ENCODE assay signal across 18 cellular contexts in the genomic region with DNA sequence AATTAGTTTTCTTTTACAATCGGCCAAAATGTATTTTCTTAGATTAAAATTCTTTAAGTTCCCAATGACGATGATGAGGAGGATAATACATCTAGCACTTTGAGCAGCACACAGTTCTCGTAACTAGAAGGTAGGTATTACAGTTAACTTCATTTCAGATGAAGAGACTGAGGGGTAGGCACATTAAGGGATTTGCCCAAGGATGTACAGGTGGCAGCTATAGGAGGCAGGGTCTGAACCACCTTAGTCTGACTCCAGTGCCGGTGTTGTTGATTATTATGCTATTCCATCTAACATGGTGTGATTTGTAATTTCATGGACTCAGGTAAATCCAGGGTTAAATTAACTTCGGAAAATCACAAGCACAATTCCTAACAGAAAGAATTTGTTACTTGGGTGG. TPM values are rescaled to one million over a fixed set of nuclear protein-coding genes. Genes with fewer than 3 reads are reported as not detected.
DNase-seq lines count a peak whose midpoint lies in the region; ATAC-seq and TF ChIP-seq lines count a peak whose summit lies in the region.
"Had no signal": no experiment of that assay in that cellular context is flagged by ENCODE, and none has a peak within 500 bp of the region (broad histone marks: within the 10 kb centered on the region; RNA-seq: fewer than 3 reads in every experiment).

No MANE protein-coding gene starts in this region.

- H3K36me3 Mint-ChIP-seq in activated T-cell treated with anti-CD3 and anti-CD28 coated beads, Interleukin-2, amount 50 U/mL, for 72 hours (ENCODE audit: insufficient read depth in 2 of 2) = peaks cover 14 to 40% of the 10 kb centered on the region in 2 donors
- H3K36me3 Mint-ChIP-seq in activated naive CD8-positive, alpha-beta T cell = peaks cover 10% of the 10 kb centered on the region

- 89% methylated on average over 5 of the region's 5 CpGs for WGBS in suprapubic skin

- DNase-seq in activated T-cell treated with anti-CD3 and anti-CD28 coated beads, Interleukin-2, amount 50 U/mL, for 72 hours = no peak
- no peak for DNase-seq in activated T-cell treated with anti-CD3 and anti-CD28 coated beads, Interleukin-2, amount 50 U/mL, for 1 hour
- DNase-seq in Peyer's patch (no peak), suprapubic skin (ENCODE audit: low spot score in 2 of 2) (no peak), OCI-M1 (lab: John Stamatoyannopoulos, UW) (no peak)
- DNase-seq: HCEC 1CT, head of caudate nucleus, mammary epithelial cell, NCI-H1694 treated with DMSO at 0.1 percent for 48 hours had no signal

- H3K9me3 Mint-ChIP-seq in activated T-cell treated with anti-CD3 and anti-CD28 coated beads, Interleukin-2, amount 50 U/mL, for 72 hours = no peaks in the 10 kb centered on the region
- H3K9me3 Mint-ChIP-seq in activated naive CD8-positive, alpha-beta T cell (ENCODE audit: low read depth) = peaks cover 4% of the 10 kb centered on the region

- TF ChIP-seq POLR2A in Peyer's patch (IDR thresholded peaks at IDR 0.05) (no peak), suprapubic skin (IDR thresholded peaks at IDR 0.05) (no peak)

- H3K36me3 ChIP-seq in Peyer's patch (no peaks in the 10 kb centered on the region), suprapubic skin (no peaks in the 10 kb centered on the region)
- H3K36me3 ChIP-seq: breast epithelium, SJSA1 had no signal

- no peaks in the 10 kb centered on the region for H3K27me3 Mint-ChIP-seq in activated T-cell treated with anti-CD3 and anti-CD28 coated beads, Interleukin-2, amount 50 U/mL, for 72 hours (ENCODE audit: low read depth)
- no peaks in the 10 kb centered on the region for H3K27me3 Mint-ChIP-seq in activated naive CD8-positive, alpha-beta T cell

- H3K27ac ChIP-seq in Peyer's patch = peak overlapping the region; percentile 13 to 58 (median 44)
- no peak overlapping the region for H3K27ac ChIP-seq in suprapubic skin
- H3K27ac ChIP-seq: breast epithelium, SJSA1 had no signal

- no peak for TF ChIP-seq EP300 in suprapubic skin (IDR thresholded peaks at IDR 0.05)

- H3K4me1 Mint-ChIP-seq in activated T-cell treated with anti-CD3 and anti-CD28 coated beads, Interleukin-2, amount 50 U/mL, for 72 hours (ENCODE audit: low read depth) = peaks cover 54% of the 10 kb centered on the region
- H3K4me1 Mint-ChIP-seq in activated naive CD8-positive, alpha-beta T cell (ENCODE audit: low read depth) = peaks cover 68% of the 10 kb centered on the region

- no peaks in the 10 kb centered on the region for H3K27me3 ChIP-seq in Peyer's patch
- no peaks in the 10 kb centered on the region for H3K27me3 ChIP-seq in suprapubic skin
- H3K27me3 ChIP-seq: breast epithelium had no signal

- ATAC-seq in activated T-cell treated with anti-CD3 and anti-CD28 coated beads, Interleukin-2, amount 50 U/mL, for 72 hours (replicated peaks in 1 of 2) = no peak
- no peak for ATAC-seq in GM21367 (IDR thresholded peaks at IDR 0.05; ENCODE audit: unreplicated experiment)
- ATAC-seq in HG03571 (IDR thresholded peaks at IDR 0.05; ENCODE audit: unreplicated experiment) = no peak

- TF ChIP-seq CTCF in Peyer's patch (IDR thresholded peaks at IDR 0.05) (no peak), suprapubic skin (IDR thresholded peaks at IDR 0.05) (no peak)

- H3K4me3 Mint-ChIP-seq in activated T-cell treated with anti-CD3 and anti-CD28 coated beads, Interleukin-2, amount 50 U/mL, for 72 hours = peak overlapping the region; percentile 88 to 100
- H3K4me3 Mint-ChIP-seq in activated naive CD8-positive, alpha-beta T cell = peak overlapping the region; percentile 96
- H3K4me3 Mint-ChIP-seq: neural crest cell had no signal

- H3K4me3 ChIP-seq in Peyer's patch (peak overlapping the region; percentile 2 to 23 (median 6)), suprapubic skin (peak overlapping the region; percentile 11)
- H3K4me3 ChIP-seq: breast epithelium, SJSA1 had no signal

- no peaks in the 10 kb centered on the region for H3K4me1 ChIP-seq in Peyer's patch
- H3K4me1 ChIP-seq in suprapubic skin = peaks cover 2% of the 10 kb centered on the region
- H3K4me1 ChIP-seq: breast epithelium, SJSA1 had no signal

- H3K27ac Mint-ChIP-seq in activated T-cell treated with anti-CD3 and anti-CD28 coated beads, Interleukin-2, amount 50 U/mL, for 72 hours = peak overlapping the region; percentile 82
- peak overlapping the region; percentile 100 for H3K27ac Mint-ChIP-seq in activated naive CD8-positive, alpha-beta T cell

- H3K9me3 ChIP-seq in Peyer's patch (no peaks in the 10 kb centered on the region), suprapubic skin (peaks cover 4% of the 10 kb centered on the region)
- H3K9me3 ChIP-seq: SJSA1 had no signal

RNA-seq across cellular contexts. Expression of gene CD28, which starts 1.1 kb away (rescaled TPM):
- total RNA-seq in activated T-cell treated with anti-CD3 and anti-CD28 coated beads, Interleukin-2, amount 50 U/mL, for 72 hours = 100 to 1,000 TPM; 177 to 206 TPM
- total RNA-seq in Peyer's patch = 1 to 10 TPM in 1 of 4 donors, under 1 TPM in 3; 0.53 to 5.0 (median 0.76) TPM
- total RNA-seq in suprapubic skin = 1 to 10 TPM in 1 of 4 donors, under 1 TPM in 2, not detected in 1; 0.08 to 1.0 (median 0.15) TPM
- total RNA-seq: mammary epithelial cell, MCF 10A, NCI-H460, neural crest cell, renal cortical epithelial cell, SJSA1 had no signal

Comparison
In these comparisons a context has a peak if more than half of its experiments do, and no peak if none do; other contexts are left out.
1. RNA of gene CD28, which starts 1.1 kb away (total RNA-seq): 177 to 206 TPM in activated T-cell treated with anti-CD3 and anti-CD28 coated beads, Interleukin-2, amount 50 U/mL, for 72 hours; 0.53 to 5.0 TPM in Peyer's patch and 0.08 to 1.0 TPM in suprapubic skin; every median in the first group is over 10 times any median in the second.